In the genomic region with DNA sequence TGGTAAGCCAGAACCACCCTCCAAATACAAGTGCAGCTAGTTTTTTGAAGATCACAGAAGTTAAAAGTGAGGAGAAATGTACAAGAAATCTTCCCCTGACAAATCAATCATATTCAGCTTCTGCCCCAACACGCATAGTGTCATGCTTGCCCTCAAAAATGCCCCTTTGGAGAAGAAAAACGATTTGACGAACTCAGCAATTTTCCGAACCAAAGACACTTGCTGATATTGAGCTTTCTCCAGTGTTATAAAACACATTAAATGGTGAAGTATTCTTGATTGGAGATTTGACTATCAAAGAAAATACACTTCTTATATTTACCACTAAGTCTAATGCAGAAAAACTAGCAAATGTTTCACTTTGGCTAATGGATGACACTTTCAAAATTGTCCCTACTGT, we compare ENCODE assay signal across 33 cellular contexts.
"Had no signal": no experiment of that assay in that cellular context is flagged by ENCODE, and none has a peak within 500 bp of the region (broad histone marks: within the 10 kb centered on the region; RNA-seq: fewer than 3 reads in every experiment).

No MANE protein-coding gene starts in this region.

- H3K27ac ChIP-seq: adrenal gland, ascending aorta, cardiac muscle cell, VCaP had no signal

- DNase-seq: activated B cell treated with CpG ODN at 0.5 μM for 24 hours; activated CD4-positive, alpha-beta memory T cell treated with anti-CD3 and anti-CD28 coated beads for 36 hours; activated CD4-positive, alpha-beta T cell treated with anti-CD3 and anti-CD28 coated beads for 4 hours; activated CD4-positive, alpha-beta T cell treated with anti-CD3 and anti-CD28 coated beads, Interleukin-2, amount 10 ng/mL, durations not matched to agents 24 days and 14 days; activated CD4-positive, alpha-beta T cell treated with anti-CD3 and anti-CD28 coated beads, Interleukin-2, amount 50 U/mL, for 1 hour; activated CD4-positive, alpha-beta T cell treated with anti-CD3 and anti-CD28 coated beads, Interleukin-2, amount 50 U/mL, for 4 hours; activated CD4-positive, CD25-positive, alpha-beta regulatory T cell treated with anti-CD3 and anti-CD28 coated beads, Interleukin-2, amount 50 U/mL, for 72 hours; activated CD8-positive, alpha-beta memory T cell treated with anti-CD3 and anti-CD28 coated beads, Interleukin-2, amount 50 U/mL, for 4 hours; activated CD8-positive, alpha-beta T cell treated with anti-CD3 and anti-CD28 coated beads for 36 hours; activated effector memory CD4-positive, alpha-beta T cell treated with anti-CD3 and anti-CD28 coated beads, Interleukin-2, amount 50 U/mL, for 16 hours; activated gamma-delta T cell treated with Interleukin-2 at 50 U/mL for 16 hours; activated naive CD4-positive, alpha-beta T cell; activated naive CD4-positive, alpha-beta T cell treated with anti-CD3 and anti-CD28 coated beads for 36 hours; activated naive CD4-positive, alpha-beta T cell treated with anti-CD3 and anti-CD28 coated beads, Interleukin-2, amount 50 U/mL, for 16 hours; activated naive CD8-positive, alpha-beta T cell treated with anti-CD3 and anti-CD28 coated beads for 36 hours; activated T-cell treated with anti-CD3 and anti-CD28 coated beads for 4 hours; activated T-cell treated with anti-CD3 and anti-CD28 coated beads, Interleukin-2, amount 50 U/mL, for 1 hour; activated T-cell treated with anti-CD3 and anti-CD28 coated beads, Interleukin-2, amount 50 U/mL, for 4 hours; activated T-cell treated with anti-CD3 and anti-CD28 coated beads, Interleukin-2, amount 50 U/mL, for 72 hours; adrenal gland; amniotic stem cell; caudate nucleus; cerebellar nuclear complex; T-helper 1 cell; T-helper 2 cell; T-helper 9 cell had no signal

- H3K4me3 ChIP-seq: adrenal gland, ascending aorta, cardiac muscle cell had no signal

- ATAC-seq: activated CD8-positive, alpha-beta T cell treated with anti-CD3 and anti-CD28 coated beads for 36 hours; activated naive CD4-positive, alpha-beta T cell treated with anti-CD3 and anti-CD28 coated beads, Interleukin-2, amount 50 U/mL, for 72 hours; activated T-cell treated with anti-CD3 and anti-CD28 coated beads, Interleukin-2, amount 50 U/mL, for 4 hours; activated T-cell treated with anti-CD3 and anti-CD28 coated beads, Interleukin-2, amount 50 U/mL, for 72 hours; activated T-helper 17 cell treated with anti-CD3 and anti-CD28 coated beads, Interleukin-2, amount 50 U/mL, for 72 hours had no signal

- FAIRE-seq: bronchial epithelial cell, TTC549 had no signal

- H3K36me3 ChIP-seq: adrenal gland, ascending aorta, cardiac muscle cell had no signal

- H3K27me3 ChIP-seq: adrenal gland, ascending aorta, cardiac muscle cell had no signal

- H3K9me3 ChIP-seq: adrenal gland, ascending aorta had no signal

- H3K4me1 ChIP-seq: adrenal gland, ascending aorta had no signal
